ENCODE assay signal across 18 cellular contexts in genomic region chr12:130452546-130452945, GRCh38.
DNase-seq lines count a peak whose midpoint lies in the region; ATAC-seq and TF ChIP-seq lines count a peak whose summit lies in the region.
"Had no signal": no experiment of that assay in that cellular context is flagged by ENCODE, and none has a peak within 500 bp of the region (broad histone marks: within the 10 kb centered on the region; RNA-seq: fewer than 3 reads in every experiment).

No MANE protein-coding gene starts in this region.

- H3K9ac ChIP-seq in endodermal cell (ENCODE audit: extremely low read depth, low read length, poor library complexity, severe bottlenecking), result no peak overlapping the region
- H3K9ac ChIP-seq in smooth muscle cell (ENCODE audit: low read depth), result no peak overlapping the region
- H3K9ac ChIP-seq: BLaER1, GM23248 had no signal

- no peaks in the 10 kb centered on the region for H3K4me1 ChIP-seq in endodermal cell (ENCODE audit: control insufficient read depth, insufficient read depth, low read length)
- H3K4me1 ChIP-seq in smooth muscle cell (ENCODE audit: low read depth), result no peaks in the 10 kb centered on the region
- H3K4me1 ChIP-seq: Caco-2 had no signal

- no peaks in the 10 kb centered on the region for H3K27me3 Mint-ChIP-seq in endodermal cell (ENCODE audit: insufficient read depth)
- H3K27me3 Mint-ChIP-seq: B cell; CD4-positive, CD25-positive, alpha-beta regulatory T cell had no signal

- DNase-seq in NCI-H1436 (lab: John Stamatoyannopoulos, UW), result peak; percentile 36
- DNase-seq in NCI-H1436 treated with DMSO at 0.1 percent for 48 hours (lab: John Stamatoyannopoulos, UW), result no peak
- DNase-seq in NCI-H2107 treated with DMSO at 0.1 percent for 48 hours (lab: John Stamatoyannopoulos, UW; ENCODE audit: unreplicated experiment), result peak; percentile 86
- no peak for DNase-seq in endodermal cell
- DNase-seq in smooth muscle cell (lab: John Stamatoyannopoulos, UW; ENCODE audit: unreplicated experiment), result no peak
- DNase-seq: Caco-2; CD4-positive, CD25-positive, alpha-beta regulatory T cell; CD8-positive, alpha-beta T cell; DMS153; DND-41; GM23248; H9 had no signal

- WGBS in endodermal cell (ENCODE audit: insufficient coverage in 1 of 2, insufficient read length in 1 of 2), 2 experiments, result 91 to 100% methylated on average over 3 to 10 of the region's 10 CpGs
- WGBS in smooth muscle cell (ENCODE audit: low lambda C conversion rate), result 95% methylated on average over 10 of the region's 10 CpGs

- H4K20me1 ChIP-seq in smooth muscle cell (ENCODE audit: low read depth), result no peaks in the 10 kb centered on the region
- H4K20me1 ChIP-seq: BLaER1 had no signal

- no peaks in the 10 kb centered on the region for H3K79me2 ChIP-seq in smooth muscle cell (ENCODE audit: low read depth)

- H3K4me3 ChIP-seq in endodermal cell (ENCODE audit: low read length) (no peak overlapping the region), smooth muscle cell (no peak overlapping the region)
- H3K4me3 ChIP-seq: BLaER1, GM23248 had no signal

- TF ChIP-seq CTCF in endodermal cell (conservative IDR thresholded peaks at IDR 0.05) (no peak), smooth muscle cell (IDR thresholded peaks at IDR 0.05; ENCODE audit: borderline replicate concordance, insufficient read depth, poor library complexity, severe bottlenecking) (no peak)

- H3K27ac ChIP-seq in endodermal cell (ENCODE audit: low read depth, low read length) (peak overlapping the region; percentile 49), smooth muscle cell (ENCODE audit: low read depth) (no peak overlapping the region)
- H3K27ac ChIP-seq: 22Rv1, BLaER1, C4-2B, GM23248 had no signal

- no peak for ATAC-seq in HG03442 (IDR thresholded peaks at IDR 0.05; ENCODE audit: unreplicated experiment)
- ATAC-seq: CD8-positive, alpha-beta T cell; HCT116 had no signal

- H3K27me3 ChIP-seq in endodermal cell (ENCODE audit: control insufficient read depth, insufficient read depth, low read length, poor library complexity, severe bottlenecking) (no peaks in the 10 kb centered on the region), smooth muscle cell (ENCODE audit: low read depth) (no peaks in the 10 kb centered on the region)
- H3K27me3 ChIP-seq: BLaER1 had no signal

- no peaks in the 10 kb centered on the region for H3F3A ChIP-seq in smooth muscle cell (ENCODE audit: low read depth)

- no peak overlapping the region for H3K4me2 ChIP-seq in smooth muscle cell
- H3K4me2 ChIP-seq: BLaER1 had no signal

- H3K4me1 Mint-ChIP-seq in endodermal cell, result no peaks in the 10 kb centered on the region
- H3K4me1 Mint-ChIP-seq: B cell; CD4-positive, CD25-positive, alpha-beta regulatory T cell had no signal

- H3K36me3 Mint-ChIP-seq in endodermal cell (ENCODE audit: low read depth), result no peaks in the 10 kb centered on the region
- H3K36me3 Mint-ChIP-seq: CD4-positive, CD25-positive, alpha-beta regulatory T cell; CD8-positive, alpha-beta T cell had no signal

- H3K9me3 Mint-ChIP-seq in endodermal cell, result no peaks in the 10 kb centered on the region
- H3K9me3 Mint-ChIP-seq: CD8-positive, alpha-beta T cell; H9 had no signal

- H3K36me3 ChIP-seq in endodermal cell (ENCODE audit: control insufficient read depth, insufficient read depth, low read length) (no peaks in the 10 kb centered on the region), smooth muscle cell (ENCODE audit: low read depth) (no peaks in the 10 kb centered on the region)
- H3K36me3 ChIP-seq: BLaER1 had no signal

- no peaks in the 10 kb centered on the region for H3K9me3 ChIP-seq in endodermal cell (ENCODE audit: control insufficient read depth, low read length)
- no peaks in the 10 kb centered on the region for H3K9me3 ChIP-seq in smooth muscle cell (replicated peaks; ENCODE audit: low read depth)
- H3K9me3 ChIP-seq: BLaER1, Caco-2 had no signal

- H3K4me3 Mint-ChIP-seq in endodermal cell, result no peak overlapping the region
- H3K4me3 Mint-ChIP-seq: B cell; CD4-positive, CD25-positive, alpha-beta regulatory T cell; CD8-positive, alpha-beta T cell; H9 had no signal

- H3K27ac Mint-ChIP-seq in endodermal cell, result no peak overlapping the region
- H3K27ac Mint-ChIP-seq: B cell; CD4-positive, CD25-positive, alpha-beta regulatory T cell; CD8-positive, alpha-beta T cell had no signal

- no peak overlapping the region for H2AFZ ChIP-seq in smooth muscle cell (ENCODE audit: low read depth)
- H2AFZ ChIP-seq: GM23248 had no signal

Comparison
In these comparisons a context has a peak if more than half of its experiments do, and no peak if none do; other contexts are left out.
1. DNase-seq: peak in NCI-H1436 (single experiment) and NCI-H2107 treated with DMSO at 0.1 percent for 48 hours (single experiment); none in NCI-H1436 treated with DMSO at 0.1 percent for 48 hours (single experiment), endodermal cell (single experiment) and smooth muscle cell (single experiment).